Comparison of ENCODE assay signal across 3 cellular contexts in genomic region chr15:95557226-95558046, GRCh38.
A peak's percentile ranks its signal among the peaks of the same experiment; 100 is the strongest.
TF ChIP-seq lines count a peak whose summit lies in the region.

No MANE protein-coding gene starts in this region.

TF ChIP-seq in A549, 52 proteins besides CTCF, POLR2A, EP300 and RAD21 (continued from another document and continues in another):
- TF ChIP-seq HMGXB4 (CRISPR knock-in tag; IDR thresholded peaks at IDR 0.05; ENCODE audit: borderline replicate concordance) (no peak), HDAC2 (IDR thresholded peaks at IDR 0.05) (no peak), FOSL2 (IDR thresholded peaks at IDR 0.05) (peak; percentile 92), FOSL2 (CRISPR knock-in tag; IDR thresholded peaks at IDR 0.05) (peak; percentile 99), SREBF2 (IDR thresholded peaks at IDR 0.05) (no peak), EHF (CRISPR knock-in tag; IDR thresholded peaks at IDR 0.05) (0 out of 2 replicates have a peak, but pooled peaks have one; percentile 48), NFE2L2 (conservative IDR thresholded peaks at IDR 0.05; ENCODE audit: low read length) (peak; percentile 65), BHLHE40 (IDR thresholded peaks at IDR 0.05; ENCODE audit: low read depth, low read length) (no peak), CEBPB (IDR thresholded peaks at IDR 0.05) (no peak), USF2 (IDR thresholded peaks at IDR 0.05) (0 out of 2 replicates have a peak, but pooled peaks have one; percentile 20), NR3C1 (IDR thresholded peaks at IDR 0.05) (no peak), GATA3 (IDR thresholded peaks at IDR 0.05; ENCODE audit: borderline replicate concordance) (peak; percentile 40; the same call in 1 of the 2 replicates), MAZ (IDR thresholded peaks at IDR 0.05; ENCODE audit: borderline replicate concordance, low read depth, low read length) (no peak), ESRRA (IDR thresholded peaks at IDR 0.05; ENCODE audit: borderline replicate concordance, low read length) (no peak), RCOR1 (IDR thresholded peaks at IDR 0.05; ENCODE audit: low read depth, low read length) (no peak), ZFP36 (IDR thresholded peaks at IDR 0.05; ENCODE audit: borderline replicate concordance, partially characterized antibody) (no peak)
- TF ChIP-seq, protein P1, sequence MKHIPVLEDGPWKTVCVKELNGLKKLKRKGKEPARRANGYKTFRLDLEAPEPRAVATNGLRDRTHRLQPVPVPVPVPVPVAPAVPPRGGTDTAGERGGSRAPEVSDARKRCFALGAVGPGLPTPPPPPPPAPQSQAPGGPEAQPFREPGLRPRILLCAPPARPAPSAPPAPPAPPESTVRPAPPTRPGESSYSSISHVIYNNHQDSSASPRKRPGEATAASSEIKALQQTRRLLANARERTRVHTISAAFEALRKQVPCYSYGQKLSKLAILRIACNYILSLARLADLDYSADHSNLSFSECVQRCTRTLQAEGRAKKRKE (CRISPR knock-in tag; IDR thresholded peaks at IDR 0.05; ENCODE audit: low read depth), result peak; percentile 35; the same call in 1 of the 2 replicates
- TF ChIP-seq, protein P2, sequence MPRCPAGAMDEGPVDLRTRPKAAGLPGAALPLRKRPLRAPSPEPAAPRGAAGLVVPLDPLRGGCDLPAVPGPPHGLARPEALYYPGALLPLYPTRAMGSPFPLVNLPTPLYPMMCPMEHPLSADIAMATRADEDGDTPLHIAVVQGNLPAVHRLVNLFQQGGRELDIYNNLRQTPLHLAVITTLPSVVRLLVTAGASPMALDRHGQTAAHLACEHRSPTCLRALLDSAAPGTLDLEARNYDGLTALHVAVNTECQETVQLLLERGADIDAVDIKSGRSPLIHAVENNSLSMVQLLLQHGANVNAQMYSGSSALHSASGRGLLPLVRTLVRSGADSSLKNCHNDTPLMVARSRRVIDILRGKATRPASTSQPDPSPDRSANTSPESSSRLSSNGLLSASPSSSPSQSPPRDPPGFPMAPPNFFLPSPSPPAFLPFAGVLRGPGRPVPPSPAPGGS (IDR thresholded peaks at IDR 0.05), result 0 out of 3 replicates have a peak, but pooled peaks have one; percentile 28

TF ChIP-seq in HCT116, 20 proteins besides CTCF, POLR2A, EP300 and RAD21 (continued from another document):
- TF ChIP-seq, protein P3, sequence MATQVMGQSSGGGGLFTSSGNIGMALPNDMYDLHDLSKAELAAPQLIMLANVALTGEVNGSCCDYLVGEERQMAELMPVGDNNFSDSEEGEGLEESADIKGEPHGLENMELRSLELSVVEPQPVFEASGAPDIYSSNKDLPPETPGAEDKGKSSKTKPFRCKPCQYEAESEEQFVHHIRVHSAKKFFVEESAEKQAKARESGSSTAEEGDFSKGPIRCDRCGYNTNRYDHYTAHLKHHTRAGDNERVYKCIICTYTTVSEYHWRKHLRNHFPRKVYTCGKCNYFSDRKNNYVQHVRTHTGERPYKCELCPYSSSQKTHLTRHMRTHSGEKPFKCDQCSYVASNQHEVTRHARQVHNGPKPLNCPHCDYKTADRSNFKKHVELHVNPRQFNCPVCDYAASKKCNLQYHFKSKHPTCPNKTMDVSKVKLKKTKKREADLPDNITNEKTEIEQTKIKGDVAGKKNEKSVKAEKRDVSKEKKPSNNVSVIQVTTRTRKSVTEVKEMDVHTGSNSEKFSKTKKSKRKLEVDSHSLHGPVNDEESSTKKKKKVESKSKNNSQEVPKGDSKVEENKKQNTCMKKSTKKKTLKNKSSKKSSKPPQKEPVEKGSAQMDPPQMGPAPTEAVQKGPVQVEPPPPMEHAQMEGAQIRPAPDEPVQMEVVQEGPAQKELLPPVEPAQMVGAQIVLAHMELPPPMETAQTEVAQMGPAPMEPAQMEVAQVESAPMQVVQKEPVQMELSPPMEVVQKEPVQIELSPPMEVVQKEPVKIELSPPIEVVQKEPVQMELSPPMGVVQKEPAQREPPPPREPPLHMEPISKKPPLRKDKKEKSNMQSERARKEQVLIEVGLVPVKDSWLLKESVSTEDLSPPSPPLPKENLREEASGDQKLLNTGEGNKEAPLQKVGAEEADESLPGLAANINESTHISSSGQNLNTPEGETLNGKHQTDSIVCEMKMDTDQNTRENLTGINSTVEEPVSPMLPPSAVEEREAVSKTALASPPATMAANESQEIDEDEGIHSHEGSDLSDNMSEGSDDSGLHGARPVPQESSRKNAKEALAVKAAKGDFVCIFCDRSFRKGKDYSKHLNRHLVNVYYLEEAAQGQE (IDR thresholded peaks at IDR 0.05; ENCODE audit: low read depth), result no peak
- TF ChIP-seq ATF3 (IDR thresholded peaks at IDR 0.05) (peak; percentile 59; the same call in 1 of the 2 replicates), SIN3A (IDR thresholded peaks at IDR 0.05; ENCODE audit: low read depth) (0 out of 2 replicates have a peak, but pooled peaks have one; percentile 55), ELF1 (IDR thresholded peaks at IDR 0.05; ENCODE audit: borderline replicate concordance, low read depth) (peak; percentile 42; the same call in 1 of the 2 replicates), SRF (IDR thresholded peaks at IDR 0.05; ENCODE audit: low read depth) (peak; percentile 74), POLR2AphosphoS5 (IDR thresholded peaks at IDR 0.05; ENCODE audit: low read depth, low read length) (no peak), SP1 (IDR thresholded peaks at IDR 0.05; ENCODE audit: low read depth) (peak; percentile 90), YY1 (IDR thresholded peaks at IDR 0.05; ENCODE audit: extremely low read depth, insufficient replicate concordance, low read depth, low read length) (peak; percentile 28), CBX3 (IDR thresholded peaks at IDR 0.05; ENCODE audit: low read depth) (peak; percentile 96; the same call in 1 of the 2 replicates), TCF7L2 (IDR thresholded peaks at IDR 0.05; ENCODE audit: borderline replicate concordance, extremely low read depth, insufficient read depth, insufficient read length) (peak; percentile 70), EZH2phosphoT487 (IDR thresholded peaks at IDR 0.05; ENCODE audit: borderline replicate concordance) (no peak)
- TF ChIP-seq, protein P4, sequence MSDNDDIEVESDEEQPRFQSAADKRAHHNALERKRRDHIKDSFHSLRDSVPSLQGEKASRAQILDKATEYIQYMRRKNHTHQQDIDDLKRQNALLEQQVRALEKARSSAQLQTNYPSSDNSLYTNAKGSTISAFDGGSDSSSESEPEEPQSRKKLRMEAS (IDR thresholded peaks at IDR 0.05), result peak; percentile 97

TF ChIP-seq in WTC11, 78 proteins besides CTCF, POLR2A, EP300 and RAD21 (continued from another document):
- no peak for TF ChIP-seq FOXP4 (CRISPR knock-in tag; IDR thresholded peaks at IDR 0.05)
